In the genomic region with DNA sequence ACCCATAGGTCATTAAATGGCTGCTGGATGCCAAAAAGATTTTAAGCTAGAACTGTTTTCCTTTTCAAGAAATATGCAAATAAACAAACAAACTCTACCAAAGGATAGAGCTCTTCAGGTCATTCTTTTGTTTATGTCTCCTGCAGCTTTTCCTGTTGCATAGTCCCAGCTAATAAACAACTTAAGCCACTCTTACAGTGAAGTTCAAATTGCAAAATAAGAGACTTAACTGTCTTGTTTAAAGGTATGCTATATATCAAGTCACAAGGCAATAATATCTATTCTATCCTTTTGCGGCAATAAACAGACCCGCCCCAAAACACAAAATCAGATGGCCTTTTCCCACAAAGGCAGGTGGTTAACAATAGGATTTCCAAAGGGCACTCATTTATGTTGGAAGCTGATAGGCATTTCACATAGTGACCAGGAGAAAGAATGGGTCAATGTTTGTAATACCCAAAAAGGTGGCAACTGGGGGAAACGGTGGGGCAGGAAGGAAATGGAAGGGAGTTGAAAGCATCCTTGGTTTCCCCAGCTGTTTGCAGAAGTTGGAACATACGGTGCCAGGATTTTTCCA, we compare ENCODE assay signal across 39 cellular contexts. TPM values are rescaled to one million over a fixed set of nuclear protein-coding genes. Genes with fewer than 3 reads are reported as not detected.
"Had no signal": no experiment of that assay in that cellular context is flagged by ENCODE, and none has a peak within 500 bp of the region (broad histone marks: within the 10 kb centered on the region; RNA-seq: fewer than 3 reads in every experiment).

No MANE protein-coding gene starts in this region.

- H3K4me1 ChIP-seq: adrenal gland, left lung had no signal

- H3K4me3 ChIP-seq: adrenal gland, coronary artery, dorsolateral prefrontal cortex, esophagus muscularis mucosa, heart right ventricle, left lung, lower lobe of right lung, stomach, suprapubic skin, tibial artery had no signal

- H3K36me3 Mint-ChIP-seq: WTC11 had no signal

- ATAC-seq: activated T-cell treated with anti-CD3 and anti-CD28 coated beads, Interleukin-2, amount 50 U/mL, for 4 hours; heart right ventricle; left lung; lower lobe of right lung; natural killer cell; sciatic nerve; stimulated activated naive B cell treated with anti-CD40 and anti-IgM and Interleukin-4, amounts not matched to agents 10 μg/mL and 1 μg/mL and 100 μg/mL, for 72 hours; WTC11 had no signal

- H3K27me3 ChIP-seq: tibial artery had no signal

- DNase-seq: activated CD4-positive, alpha-beta memory T cell treated with anti-CD3 and anti-CD28 coated beads, Interleukin-2, amount 10 ng/mL, durations not matched to agents 7 days and 5 days; activated CD4-positive, alpha-beta T cell treated with anti-CD3 and anti-CD28 coated beads for 1 hour; activated CD4-positive, alpha-beta T cell treated with anti-CD3 and anti-CD28 coated beads, Interleukin-2, amount 10 ng/mL, durations not matched to agents 7 days and 5 days; activated CD8-positive, alpha-beta memory T cell treated with anti-CD3 and anti-CD28 coated beads, Interleukin-2, amount 50 U/mL, for 48 hours; activated naive CD4-positive, alpha-beta T cell; activated naive CD8-positive, alpha-beta T cell treated with anti-CD3 and anti-CD28 coated beads for 36 hours; activated T-cell treated with anti-CD3 and anti-CD28 coated beads, Interleukin-2, amount 50 U/mL, for 4 hours; adrenal gland; brain microvascular endothelial cell; dorsolateral prefrontal cortex; effector memory CD4-positive, alpha-beta T cell; foreskin melanocyte; heart right ventricle; kidney glomerular epithelial cell; left lung; lower lobe of right lung; mesendoderm; natural killer cell; posterior cingulate gyrus; SK-N-SH; small intestine; stimulated activated CD4-positive, alpha-beta T cell treated with anti-CD3 and anti-CD28 coated beads, Interleukin-15, amount 100 ng/mL, for 24 hours; stimulated activated CD4-positive, alpha-beta T cell treated with anti-CD3 and anti-CD28 coated beads, Interleukin-2, amount 100 ng/mL, for 24 hours; stimulated activated naive B cell treated with anti-CD40 and anti-IgM and Interleukin-4, amounts not matched to agents 10 μg/mL and 1 μg/mL and 100 μg/mL, for 72 hours; stomach; SW 1271; tibial artery had no signal

- H3K4me3 Mint-ChIP-seq: activated CD4-positive, alpha-beta memory T cell treated with anti-CD3 and anti-CD28 coated beads, Interleukin-2, amount 10 ng/mL, durations not matched to agents 7 days and 5 days; activated CD4-positive, alpha-beta T cell treated with anti-CD3 and anti-CD28 coated beads, Interleukin-2, amount 10 ng/mL, durations not matched to agents 7 days and 5 days; activated naive CD8-positive, alpha-beta T cell treated with anti-CD3 and anti-CD28 coated beads for 36 hours; activated T-cell treated with anti-CD3 and anti-CD28 coated beads, Interleukin-2, amount 50 U/mL, for 4 hours; natural killer cell; stimulated activated naive B cell treated with anti-CD40 and anti-IgM and Interleukin-4, amounts not matched to agents 10 μg/mL and 1 μg/mL and 100 μg/mL, for 72 hours; T-helper 1 cell treated with Interleukin-12 subunit alpha and Interleukin-12 subunit beta and Interleukin-4 antibody, amounts not matched to agents 30 μg/mL and 1 μg/mL, for 36 hours; WTC11 had no signal

- H3K9me3 ChIP-seq: adrenal gland, esophagus muscularis mucosa, heart right ventricle, left lung, lower lobe of right lung, SK-N-SH, suprapubic skin, tibial artery had no signal

- H3K9ac ChIP-seq: SK-N-SH had no signal

- H3K9me3 Mint-ChIP-seq: activated CD4-positive, alpha-beta memory T cell treated with anti-CD3 and anti-CD28 coated beads, Interleukin-2, amount 10 ng/mL, durations not matched to agents 7 days and 5 days; activated CD4-positive, alpha-beta T cell treated with anti-CD3 and anti-CD28 coated beads, Interleukin-2, amount 10 ng/mL, durations not matched to agents 7 days and 5 days; activated T-cell treated with anti-CD3 and anti-CD28 coated beads, Interleukin-2, amount 50 U/mL, for 4 hours; activated T-helper 2 cell treated with anti-CD3 and anti-CD28 coated beads, Interferon-gamma antibody, Interleukin-2, Interleukin-4, amounts not matched to agents 10 μg/mL and 5 μg/mL and 100 μg/mL, durations not matched to agents 14 hours and 24 hours and 36 hours; WTC11 had no signal

- H3K27ac ChIP-seq: adrenal gland, brain microvascular endothelial cell, coronary artery, dorsolateral prefrontal cortex, left lung, lower lobe of right lung, suprapubic skin had no signal

- H3K4me2 ChIP-seq: SK-N-SH had no signal

- H3K27ac Mint-ChIP-seq: activated CD4-positive, alpha-beta memory T cell treated with anti-CD3 and anti-CD28 coated beads, Interleukin-2, amount 10 ng/mL, durations not matched to agents 7 days and 5 days; activated CD4-positive, alpha-beta T cell treated with anti-CD3 and anti-CD28 coated beads, Interleukin-2, amount 10 ng/mL, durations not matched to agents 7 days and 5 days; activated naive CD8-positive, alpha-beta T cell treated with anti-CD3 and anti-CD28 coated beads for 36 hours; activated T-helper 2 cell treated with anti-CD3 and anti-CD28 coated beads, Interferon-gamma antibody, Interleukin-2, Interleukin-4, amounts not matched to agents 10 μg/mL and 5 μg/mL and 100 μg/mL, durations not matched to agents 14 hours and 24 hours and 36 hours; natural killer cell; stimulated activated naive B cell treated with anti-CD40 and anti-IgM and Interleukin-4, amounts not matched to agents 10 μg/mL and 1 μg/mL and 100 μg/mL, for 72 hours; WTC11 had no signal

- H3K36me3 ChIP-seq: adrenal gland, brain microvascular endothelial cell, esophagus muscularis mucosa, heart right ventricle, left lung, lower lobe of right lung, stomach, suprapubic skin had no signal

RNA-seq across cellular contexts. Expression of a gene that starts 15.3 kb away (rescaled TPM):
- total RNA-seq: activated CD4-positive, alpha-beta memory T cell treated with anti-CD3 and anti-CD28 coated beads, Interleukin-2, amount 10 ng/mL, durations not matched to agents 7 days and 5 days; activated CD4-positive, alpha-beta T cell treated with anti-CD3 and anti-CD28 coated beads, Interleukin-2, amount 10 ng/mL, durations not matched to agents 7 days and 5 days; activated naive CD8-positive, alpha-beta T cell treated with anti-CD3 and anti-CD28 coated beads for 36 hours; activated T-cell treated with anti-CD3 and anti-CD28 coated beads, Interleukin-2, amount 50 U/mL, for 4 hours; activated T-helper 2 cell treated with anti-CD3 and anti-CD28 coated beads, Interferon-gamma antibody, Interleukin-2, Interleukin-4, amounts not matched to agents 10 μg/mL and 5 μg/mL and 100 μg/mL, durations not matched to agents 14 hours and 24 hours and 36 hours; astrocyte; cerebellum; glomerular endothelial cell; left lung; mononuclear cell; natural killer cell; renal cortical epithelial cell had no signal
